Comparison of ENCODE assay signal across 17 cellular contexts in the genomic region with DNA sequence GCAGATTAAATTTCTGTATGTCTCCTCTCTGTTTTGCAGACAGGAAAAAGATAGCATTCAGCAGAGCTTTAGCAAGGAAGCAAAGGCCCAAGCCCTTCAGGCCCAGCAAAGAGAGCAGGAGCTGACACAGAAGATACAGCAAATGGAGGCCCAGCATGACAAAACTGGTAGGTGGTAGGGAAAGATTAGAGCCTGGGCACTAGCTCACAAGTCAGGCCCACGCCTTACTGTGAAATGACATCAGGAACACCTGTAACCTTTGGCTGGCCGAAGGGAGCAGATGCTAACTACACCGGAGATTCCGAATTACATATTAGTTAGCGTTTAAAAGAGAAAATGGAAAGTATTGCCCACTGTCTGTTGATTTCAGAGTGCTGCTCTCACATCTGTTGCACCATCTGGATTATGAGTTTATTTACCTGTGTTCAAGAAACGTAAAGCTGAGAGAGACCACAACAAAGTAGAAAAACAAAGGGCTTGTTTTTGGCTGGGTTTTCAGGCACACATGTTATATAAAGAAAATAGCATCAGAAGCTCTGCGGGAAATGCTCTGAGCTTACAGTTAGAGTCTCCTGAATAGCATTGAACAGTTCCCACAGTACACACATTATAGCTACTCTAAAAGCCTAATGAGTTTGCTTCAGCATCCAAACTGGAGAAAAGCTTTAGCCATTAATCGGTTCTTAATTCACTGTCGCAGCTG.
DNase-seq lines count a peak whose midpoint lies in the region; ATAC-seq and TF ChIP-seq lines count a peak whose summit lies in the region.
"Had no signal": no experiment of that assay in that cellular context is flagged by ENCODE, and none has a peak within 500 bp of the region (broad histone marks: within the 10 kb centered on the region; RNA-seq: fewer than 3 reads in every experiment).

No MANE protein-coding gene starts in this region.

- DNase-seq in activated T-cell treated with anti-CD3 and anti-CD28 coated beads, Interleukin-2, amount 50 U/mL, for 72 hours: no peak
- DNase-seq in activated T-cell treated with anti-CD3 and anti-CD28 coated beads, Interleukin-2, amount 50 U/mL, for 1 hour: no peak
- DNase-seq in NCI-H2171 treated with DMSO at 0.1 percent for 48 hours (lab: John Stamatoyannopoulos, UW): peak; percentile 99
- DNase-seq in caudate nucleus (lab: John Stamatoyannopoulos, UW): peak in 1 of 61 donors; percentile 69
- DNase-seq in stimulated activated effector memory CD8-positive, alpha-beta T cell treated with anti-CD3 and anti-CD28 coated beads, Interleukin-12 subunit alpha, Interleukin-12 subunit beta, amount 100 ng/mL, for 72 hours (ENCODE audit: low spot score in 2 of 2): no peak
- no peak for DNase-seq in SK-N-SH
- DNase-seq in NCI-H146 treated with DMSO at 0.1 percent for 48 hours (lab: John Stamatoyannopoulos, UW; ENCODE audit: unreplicated experiment): no peak
- DNase-seq: activated CD4-positive, alpha-beta T cell treated with anti-CD3 and anti-CD28 coated beads, Interleukin-2, amount 50 U/mL, for 1 hour; activated gamma-delta T cell treated with Interleukin-2 at 50 U/mL for 16 hours; effector memory CD8-positive, alpha-beta T cell; GOT3; mammary epithelial cell; PC-9; stimulated activated naive CD8-positive, alpha-beta T cell treated with anti-CD3 and anti-CD28 coated beads, Interleukin-15, Interleukin-2, amounts not matched to agents 100 U/mL and 50 U/mL, for 24 hours had no signal

- H3K79me2 ChIP-seq in SK-N-SH (ENCODE audit: insufficient read depth): no peaks in the 10 kb centered on the region

- no peaks in the 10 kb centered on the region for H3K9me3 ChIP-seq in SK-N-SH
- H3K9me3 ChIP-seq: breast epithelium, vagina had no signal

- no peak overlapping the region for H3K9ac ChIP-seq in SK-N-SH

- H3K27ac ChIP-seq in caudate nucleus (ENCODE audit: low read depth, low read length): peak overlapping the region; percentile 14
- no peak overlapping the region for H3K27ac ChIP-seq in SK-N-SH (ENCODE audit: low read depth in 2 of 2, low read length in 1 of 2)
- H3K27ac ChIP-seq: breast epithelium, PC-9, vagina had no signal

- H3K4me1 Mint-ChIP-seq in activated T-cell treated with anti-CD3 and anti-CD28 coated beads, Interleukin-2, amount 50 U/mL, for 72 hours (ENCODE audit: low read depth): peaks cover 41% of the 10 kb centered on the region
- peaks cover 17% of the 10 kb centered on the region for H3K4me1 Mint-ChIP-seq in stimulated activated effector memory CD8-positive, alpha-beta T cell treated with anti-CD3 and anti-CD28 coated beads, Interleukin-12 subunit alpha, Interleukin-12 subunit beta, amount 100 ng/mL, for 72 hours

- no peak for TF ChIP-seq CTCF in SK-N-SH (IDR thresholded peaks at IDR 0.05)

- H3K4me2 ChIP-seq in SK-N-SH: no peak overlapping the region
- H3K4me2 ChIP-seq: PC-9 had no signal

- TF ChIP-seq EP300 in SK-N-SH (IDR thresholded peaks at IDR 0.05; ENCODE audit: borderline replicate concordance in 1 of 2, low read depth in 1 of 2, low read length in 1 of 2): no peak

- no peak overlapping the region for H3K4me3 ChIP-seq in SK-N-SH (ENCODE audit: low read depth in 2 of 2, low read length in 1 of 2)
- H3K4me3 ChIP-seq: breast epithelium, PC-9, vagina had no signal

- TF ChIP-seq RAD21 in SK-N-SH (IDR thresholded peaks at IDR 0.05; ENCODE audit: low read length): no peak

- CTCF ChIA-PET in SK-N-SH (lab: Yijun Ruan, JAX): interaction anchor here (1.0 to 1.2 kb wide), 2 partner anchors 16 to 72 kb away, joined by 3 to 4 read pairs; no protein-coding TSS in a partner anchor

- WGBS in SK-N-SH (ENCODE audit: low lambda C conversion rate): 97% methylated on average over 9 of the region's 9 CpGs

- H3K27me3 Mint-ChIP-seq in activated T-cell treated with anti-CD3 and anti-CD28 coated beads, Interleukin-2, amount 50 U/mL, for 72 hours (ENCODE audit: low read depth): no peaks in the 10 kb centered on the region
- H3K27me3 Mint-ChIP-seq: effector memory CD8-positive, alpha-beta T cell had no signal

- H3K4me3 Mint-ChIP-seq in activated T-cell treated with anti-CD3 and anti-CD28 coated beads, Interleukin-2, amount 50 U/mL, for 72 hours: peak overlapping the region; percentile 42 to 81
- H3K4me3 Mint-ChIP-seq in stimulated activated effector memory CD8-positive, alpha-beta T cell treated with anti-CD3 and anti-CD28 coated beads, Interleukin-12 subunit alpha, Interleukin-12 subunit beta, amount 100 ng/mL, for 72 hours: no peak overlapping the region

- peak; percentile 20 to 30 for ATAC-seq in activated T-cell treated with anti-CD3 and anti-CD28 coated beads, Interleukin-2, amount 50 U/mL, for 72 hours (replicated peaks in 1 of 2)
- no peak for ATAC-seq in stimulated activated effector memory CD8-positive, alpha-beta T cell treated with anti-CD3 and anti-CD28 coated beads, Interleukin-12 subunit alpha, Interleukin-12 subunit beta, amount 100 ng/mL, for 72 hours
- no peak for ATAC-seq in GM19455 (IDR thresholded peaks at IDR 0.05; ENCODE audit: unreplicated experiment)

- no peaks in the 10 kb centered on the region; a peak in 1 of 4 replicates for H3K4me1 ChIP-seq in SK-N-SH (ENCODE audit: control insufficient read depth in 1 of 2, insufficient read depth in 2 of 2, low read depth in 1 of 2, low read length in 1 of 2)
- H3K4me1 ChIP-seq: breast epithelium, vagina had no signal

- H3K9me3 Mint-ChIP-seq in activated T-cell treated with anti-CD3 and anti-CD28 coated beads, Interleukin-2, amount 50 U/mL, for 72 hours: no peaks in the 10 kb centered on the region
- no peaks in the 10 kb centered on the region for H3K9me3 Mint-ChIP-seq in stimulated activated effector memory CD8-positive, alpha-beta T cell treated with anti-CD3 and anti-CD28 coated beads, Interleukin-12 subunit alpha, Interleukin-12 subunit beta, amount 100 ng/mL, for 72 hours
- H3K9me3 Mint-ChIP-seq: effector memory CD8-positive, alpha-beta T cell had no signal

- H3K36me3 ChIP-seq in SK-N-SH (replicated peaks in 1 of 2; ENCODE audit: control insufficient read depth in 1 of 2, insufficient read depth in 2 of 2, low read length in 1 of 2): peaks cover 4 to 40% of the 10 kb centered on the region in 2 experiments
- H3K36me3 ChIP-seq: breast epithelium had no signal

- no peaks in the 10 kb centered on the region for H4K20me1 ChIP-seq in SK-N-SH (ENCODE audit: insufficient read depth)

- H2AFZ ChIP-seq in SK-N-SH (ENCODE audit: low read depth): no peak overlapping the region
- H2AFZ ChIP-seq: PC-9 had no signal

- no peaks in the 10 kb centered on the region for H3F3A ChIP-seq in SK-N-SH (replicated peaks; ENCODE audit: insufficient read depth)

- no peaks in the 10 kb centered on the region for H3K9me2 ChIP-seq in SK-N-SH

- POLR2A ChIA-PET in SK-N-SH (lab: Yijun Ruan, JAX): no interaction called here

- H3K36me3 Mint-ChIP-seq in activated T-cell treated with anti-CD3 and anti-CD28 coated beads, Interleukin-2, amount 50 U/mL, for 72 hours (ENCODE audit: insufficient read depth in 2 of 2): peaks cover 0 to 6% of the 10 kb centered on the region in 2 donors
- H3K36me3 Mint-ChIP-seq in stimulated activated effector memory CD8-positive, alpha-beta T cell treated with anti-CD3 and anti-CD28 coated beads, Interleukin-12 subunit alpha, Interleukin-12 subunit beta, amount 100 ng/mL, for 72 hours: no peaks in the 10 kb centered on the region

- H3K27me3 ChIP-seq in SK-N-SH (ENCODE audit: insufficient read depth): no peaks in the 10 kb centered on the region
- H3K27me3 ChIP-seq: breast epithelium, vagina had no signal

- peak overlapping the region; percentile 7 for H3K27ac Mint-ChIP-seq in activated T-cell treated with anti-CD3 and anti-CD28 coated beads, Interleukin-2, amount 50 U/mL, for 72 hours
- peak overlapping the region; percentile 38 for H3K27ac Mint-ChIP-seq in stimulated activated effector memory CD8-positive, alpha-beta T cell treated with anti-CD3 and anti-CD28 coated beads, Interleukin-12 subunit alpha, Interleukin-12 subunit beta, amount 100 ng/mL, for 72 hours

TF ChIP-seq in SK-N-SH, 30 proteins besides CTCF, POLR2A, EP300 and RAD21:
- TF ChIP-seq NFIC (IDR thresholded peaks at IDR 0.05; ENCODE audit: borderline replicate concordance): no peak
- TF ChIP-seq TAF1 (IDR thresholded peaks at IDR 0.05; ENCODE audit: borderline replicate concordance, low read depth, low read length): no peak
- no peak for TF ChIP-seq SIN3A (IDR thresholded peaks at IDR 0.05; ENCODE audit: borderline replicate concordance, low read depth, low read length)
- TF ChIP-seq, protein P1, sequence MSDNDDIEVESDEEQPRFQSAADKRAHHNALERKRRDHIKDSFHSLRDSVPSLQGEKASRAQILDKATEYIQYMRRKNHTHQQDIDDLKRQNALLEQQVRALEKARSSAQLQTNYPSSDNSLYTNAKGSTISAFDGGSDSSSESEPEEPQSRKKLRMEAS (IDR thresholded peaks at IDR 0.05; ENCODE audit: low read depth): no peak
- TF ChIP-seq RFX5 (IDR thresholded peaks at IDR 0.05; ENCODE audit: low read length): no peak
- TF ChIP-seq, protein P2, sequence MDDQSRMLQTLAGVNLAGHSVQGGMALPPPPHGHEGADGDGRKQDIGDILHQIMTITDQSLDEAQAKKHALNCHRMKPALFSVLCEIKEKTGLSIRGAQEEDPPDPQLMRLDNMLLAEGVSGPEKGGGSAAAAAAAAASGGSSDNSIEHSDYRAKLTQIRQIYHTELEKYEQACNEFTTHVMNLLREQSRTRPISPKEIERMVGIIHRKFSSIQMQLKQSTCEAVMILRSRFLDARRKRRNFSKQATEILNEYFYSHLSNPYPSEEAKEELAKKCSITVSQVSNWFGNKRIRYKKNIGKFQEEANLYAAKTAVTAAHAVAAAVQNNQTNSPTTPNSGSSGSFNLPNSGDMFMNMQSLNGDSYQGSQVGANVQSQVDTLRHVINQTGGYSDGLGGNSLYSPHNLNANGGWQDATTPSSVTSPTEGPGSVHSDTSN (IDR thresholded peaks at IDR 0.05): no peak
- no peak for TF ChIP-seq POLR2AphosphoS5 (IDR thresholded peaks at IDR 0.05; ENCODE audit: low read depth, low read length)
- no peak for TF ChIP-seq CHD2 (IDR thresholded peaks at IDR 0.05; ENCODE audit: low read length, partially characterized antibody)
- TF ChIP-seq FOXM1 (IDR thresholded peaks at IDR 0.05; ENCODE audit: low read depth): no peak

Comparison
In these comparisons a context has a peak if more than half of its experiments do, and no peak if none do; other contexts are left out.
1. ATAC-seq: peak in activated T-cell treated with anti-CD3 and anti-CD28 coated beads, Interleukin-2, amount 50 U/mL, for 72 hours (2 of 2); none in stimulated activated effector memory CD8-positive, alpha-beta T cell treated with anti-CD3 and anti-CD28 coated beads, Interleukin-12 subunit alpha, Interleukin-12 subunit beta, amount 100 ng/mL, for 72 hours (single experiment) and GM19455 (single experiment).